8 cellular contexts compared by ENCODE assay signal in genomic region chr16:23678430-23679273, GRCh38. TPM values are rescaled to one million over a fixed set of nuclear protein-coding genes. Genes with fewer than 3 reads are reported as not detected.
A peak's percentile ranks its signal among the peaks of the same experiment; 100 is the strongest.
DNase-seq lines count a peak whose midpoint lies in the region; ATAC-seq and TF ChIP-seq lines count a peak whose summit lies in the region.

PLK1 (plus strand) TSS chr16:23678889; CDS start chr16:23678933, 44 bp downstream.

- no peaks in the 10 kb centered on the region for H3K27me3 ChIP-seq in aorta (ENCODE audit: control insufficient read depth in 1 of 2, insufficient read depth in 2 of 2, low read length in 1 of 2)

- WGBS in aorta, 2 donors: 1% methylated on average over 75 of the region's 75 CpGs

- H3K27ac ChIP-seq in aorta (ENCODE audit: low read depth in 1 of 2, low read length in 2 of 2): no peak within 1 kb of the TSS

- TF ChIP-seq CTCF in GM12864 (IDR thresholded peaks at IDR 0.05; ENCODE audit: low read depth, low read length, missing control alignments): peak; percentile 29

- intact Hi-C loops in T-helper 1 cell treated with Interleukin-12 subunit alpha and Interleukin-12 subunit beta and Interleukin-4 antibody, amounts not matched to agents 30 ng/mL and 1 ng/mL, for 36 hours (cut with micrococcal nuclease): loop anchor here (1.0 to 10.0 kb wide), 9 partner anchors 8 to 861 kb away; partner anchors contain the start of genes COG7, DCTN5, EARS2 and NDUFAB1
- intact Hi-C loops in left ventricle myocardium superior (cut with micrococcal nuclease): no loop called here
- intact Hi-C loops in aorta (cut with DNase I): no loop called here

- no peaks in the 10 kb centered on the region for H3K4me1 ChIP-seq in aorta (ENCODE audit: control insufficient read depth in 1 of 2, insufficient read depth in 2 of 2, low read length in 2 of 2)

- H3K4me3 ChIP-seq in GM12864 (ENCODE audit: low read depth, low read length): peak within 1 kb of the TSS; percentile 82
- peak within 1 kb of the TSS; percentile 39 to 41 for H3K4me3 ChIP-seq in aorta (ENCODE audit: low read length in 2 of 2)

- peak; percentile 49 for DNase-seq in GM12864 (ENCODE audit: low read depth)
- DNase-seq in NCI-H1417 (lab: John Stamatoyannopoulos, UW): peak; percentile 81 to 89 (median 84)
- DNase-seq in amniotic epithelial cell (ENCODE audit: low read depth): peak; percentile 79
- peak; percentile 84 for DNase-seq in left ventricle myocardium superior
- peak; percentile 62 for DNase-seq in putamen (ENCODE audit: low spot score)
- peak; percentile 84 to 91 for DNase-seq in aorta

- H3K9me3 ChIP-seq in aorta (ENCODE audit: control insufficient read depth, low read length): no peaks in the 10 kb centered on the region

- ATAC-seq in HG02642 (IDR thresholded peaks at IDR 0.05; ENCODE audit: poor library complexity, unreplicated experiment): peak; percentile 88
- peak; percentile 94 for ATAC-seq in left ventricle myocardium superior
- ATAC-seq in aorta (ENCODE audit: low FRiP score): peak; percentile 91

- H3K36me3 ChIP-seq in aorta (ENCODE audit: control insufficient read depth in 1 of 2, insufficient read depth in 2 of 2, low read length in 1 of 2): peaks cover 0 to 2% of the 10 kb centered on the region in 2 donors

RNA-seq across cellular contexts. Expression of gene PLK1, which starts in this region (rescaled TPM):
- total RNA-seq in T-helper 1 cell treated with Interleukin-12 subunit alpha and Interleukin-12 subunit beta and Interleukin-4 antibody, amounts not matched to agents 30 ng/mL and 1 ng/mL, for 36 hours: 73.4 and 78.1 TPM in 2 replicates
- 0.52 TPM for total RNA-seq in left ventricle myocardium superior
- 1 to 10 TPM; 1.6 to 4.7 TPM for total RNA-seq in aorta
- polyA plus RNA-seq in aorta: 1 to 10 TPM in 1 of 2 donors, under 1 TPM in 1; 0.88 to 3.3 TPM

Comparison
In these comparisons a context has a peak if more than half of its experiments do, and no peak if none do; other contexts are left out.
1. RNA of gene PLK1 (total RNA-seq): 73.4 to 78.1 TPM in T-helper 1 cell treated with Interleukin-12 subunit alpha and Interleukin-12 subunit beta and Interleukin-4 antibody, amounts not matched to agents 30 ng/mL and 1 ng/mL, for 36 hours; 1.6 to 4.7 TPM in aorta and 0.52 TPM in left ventricle myocardium superior (single experiment); every median in the first group is over 10 times any median in the second.
2. Peak in DNase-seq and ATAC-seq in left ventricle myocardium superior; RNA of the gene not detected or under 1 TPM.
3. Peak in every context shown above with its lines, with median percentiles within 50 percentile points of each other: DNase-seq and ATAC-seq.